26 cellular contexts compared by ENCODE assay signal in genomic region chr10:130854151-130854550, GRCh38.
"Had no signal": no experiment of that assay in that cellular context is flagged by ENCODE, and none has a peak within 500 bp of the region (broad histone marks: within the 10 kb centered on the region; RNA-seq: fewer than 3 reads in every experiment).

No MANE protein-coding gene starts in this region.

- H3K9ac ChIP-seq: neural progenitor cell, parathyroid adenoma had no signal

- H3K27me3 ChIP-seq: colonic mucosa, esophagus squamous epithelium, gastrocnemius medialis, neural progenitor cell, right atrium auricular region, suprapubic skin, transverse colon, upper lobe of right lung, vagina had no signal

- ATAC-seq: effector memory CD8-positive, alpha-beta T cell; gastrocnemius medialis; left ventricle myocardium superior; lower lobe of right lung; natural killer cell treated with Interleukin-12 subunit alpha and Interleukin-12 subunit beta and Interleukin-15 and Interleukin-18, amount 100 ng/mL, for 72 hours; sciatic nerve; stimulated activated naive CD8-positive, alpha-beta T cell treated with anti-CD3 and anti-CD28 coated beads, Interleukin-15, amount 100 ng/mL, for 72 hours; upper lobe of right lung had no signal

- H3K4me3 ChIP-seq: colonic mucosa, esophagus squamous epithelium, gastrocnemius medialis, lower lobe of right lung, neural progenitor cell, right atrium auricular region, smooth muscle cell, suprapubic skin, transverse colon, upper lobe of right lung, vagina had no signal

- H3K4me2 ChIP-seq: neural progenitor cell, smooth muscle cell had no signal

- H3K9me3 ChIP-seq: colonic mucosa had no signal

- H3K36me3 ChIP-seq: colonic mucosa, esophagus squamous epithelium, gastrocnemius medialis, lower lobe of right lung, neural progenitor cell, right atrium auricular region, suprapubic skin, transverse colon, upper lobe of right lung, vagina had no signal

- H3K4me1 ChIP-seq: colonic mucosa, esophagus squamous epithelium, gastrocnemius medialis, lower lobe of right lung, neural progenitor cell, parathyroid adenoma, right atrium auricular region, suprapubic skin, transverse colon, upper lobe of right lung, vagina had no signal

- DNase-seq: colonic mucosa; effector memory CD8-positive, alpha-beta T cell; erythroblast; esophagus squamous epithelium; foreskin fibroblast; gastrocnemius medialis; head of caudate nucleus; left ventricle myocardium superior; lower lobe of right lung; naive B cell; stimulated activated CD4-positive, alpha-beta T cell treated with anti-CD3 and anti-CD28 coated beads, Interleukin-12 subunit alpha, Interleukin-12 subunit beta, amount 100 ng/mL, for 4 hours; stimulated activated CD4-positive, alpha-beta T cell treated with anti-CD3 and anti-CD28 coated beads, Interleukin-1b, Interleukin-23, amount 100 ng/mL, for 48 hours; stimulated activated CD4-positive, alpha-beta T cell treated with anti-CD3 and anti-CD28 coated beads, Interleukin-4, amount 100 ng/mL, for 1 hour; stimulated activated CD8-positive, alpha-beta memory T cell treated with anti-CD3 and anti-CD28 coated beads, Interleukin-4, amount 100 ng/mL, for 48 hours; stimulated activated naive CD4-positive, alpha-beta T cell; stimulated activated naive CD8-positive, alpha-beta T cell treated with anti-CD3 and anti-CD28 coated beads, Interleukin-15, amount 100 ng/mL, for 72 hours; transverse colon; upper lobe of right lung had no signal

- H2AFZ ChIP-seq: neural progenitor cell, parathyroid adenoma had no signal

- H3K27ac ChIP-seq: colonic mucosa, esophagus squamous epithelium, gastrocnemius medialis, lower lobe of right lung, neural progenitor cell, parathyroid adenoma, right atrium auricular region, suprapubic skin, transverse colon, upper lobe of right lung, vagina had no signal
